19 cellular contexts compared by ENCODE assay signal in the genomic region with DNA sequence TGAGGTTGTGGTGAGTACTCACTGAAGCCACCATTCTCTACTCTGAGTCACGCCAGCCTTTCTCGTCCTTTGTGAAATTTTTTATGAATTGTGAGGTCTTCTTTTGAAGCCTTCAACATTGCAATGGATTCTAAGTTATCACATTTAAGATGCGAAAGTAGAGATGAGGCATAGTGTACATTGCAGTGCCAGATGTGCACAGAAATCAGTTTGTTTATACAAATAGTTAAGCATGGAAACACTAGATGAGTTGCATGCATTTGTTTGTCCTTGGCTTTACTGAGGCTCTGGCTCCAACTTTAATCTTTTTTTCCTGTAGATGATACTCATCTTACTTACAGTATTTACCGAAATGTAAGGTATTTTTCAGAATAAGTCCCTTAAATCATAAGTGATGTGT.
DNase-seq lines count a peak whose midpoint lies in the region; ATAC-seq and TF ChIP-seq lines count a peak whose summit lies in the region.
"Had no signal": no experiment of that assay in that cellular context is flagged by ENCODE, and none has a peak within 500 bp of the region (broad histone marks: within the 10 kb centered on the region; RNA-seq: fewer than 3 reads in every experiment).

No MANE protein-coding gene starts in this region.

- H3K27ac ChIP-seq in IMR-90 (ENCODE audit: insufficient read depth, low read length) (no peak overlapping the region), mesenchymal stem cell (ENCODE audit: low read length, poor library complexity, severe bottlenecking) (no peak overlapping the region)
- H3K27ac ChIP-seq: HL-60 had no signal

- no peak overlapping the region for H3K4me3 Mint-ChIP-seq in T-cell
- H3K4me3 Mint-ChIP-seq: CD4-positive, CD25-positive, alpha-beta regulatory T cell; CD8-positive, alpha-beta memory T cell; H9; IgD-negative memory B cell had no signal

- H3K23ac ChIP-seq in IMR-90 (ENCODE audit: low read depth, low read length) (no peak overlapping the region), mesenchymal stem cell (ENCODE audit: low read length in 2 of 2) (no peak overlapping the region)

- no peak for TF ChIP-seq POLR2A in IMR-90 (IDR thresholded peaks at IDR 0.05; ENCODE audit: low read depth, low read length)

- intact Hi-C loops in IMR-90 (cut with micrococcal nuclease): no loop called here

- no peak overlapping the region for H3K18ac ChIP-seq in IMR-90 (ENCODE audit: low read depth, low read length)
- no peak overlapping the region for H3K18ac ChIP-seq in mesenchymal stem cell (ENCODE audit: low read depth in 1 of 2, low read length in 2 of 2)

- H3K4me1 Mint-ChIP-seq in T-cell: peaks cover 0 to 2% (median 0%) of the 10 kb centered on the region in 3 donors
- H3K4me1 Mint-ChIP-seq: CD8-positive, alpha-beta memory T cell; H9; IgD-negative memory B cell had no signal

- no peaks in the 10 kb centered on the region for H3K27me3 ChIP-seq in IMR-90 (ENCODE audit: control insufficient read depth, insufficient read depth, low read length)
- no peaks in the 10 kb centered on the region for H3K27me3 ChIP-seq in mesenchymal stem cell (ENCODE audit: control insufficient read depth in 1 of 2, insufficient read depth in 1 of 2, low read length in 2 of 2)
- H3K27me3 ChIP-seq: BE2C had no signal

- no peak overlapping the region for H2BK5ac ChIP-seq in IMR-90 (ENCODE audit: low read depth, low read length, poor library complexity, severe bottlenecking)
- no peak overlapping the region for H2BK5ac ChIP-seq in mesenchymal stem cell (ENCODE audit: low read depth, low read length, poor library complexity, severe bottlenecking)

- H2AK5ac ChIP-seq in IMR-90 (ENCODE audit: low read depth, low read length): no peak overlapping the region
- no peak overlapping the region for H2AK5ac ChIP-seq in mesenchymal stem cell (ENCODE audit: low read length, severe bottlenecking)

- no TSS peak for BruUV-seq in IMR-90 (replicated peaks; lab: Mats Ljungman, UMichigan)

- no peaks in the 10 kb centered on the region for H4K20me1 ChIP-seq in IMR-90 (ENCODE audit: insufficient read depth, low read length)

- H2BK15ac ChIP-seq in IMR-90 (ENCODE audit: low read depth, low read length): no peak overlapping the region
- no peak overlapping the region for H2BK15ac ChIP-seq in mesenchymal stem cell (ENCODE audit: low read depth, poor library complexity, severe bottlenecking)

- POLR2A ChIA-PET in IMR-90 (lab: Charles Lee; ENCODE audit: unreplicated experiment) (no interaction called here), T-cell (lab: Charles Lee) (no interaction called here)

- ATAC-seq in IMR-90 (ENCODE audit: low read depth) (peak; percentile 72), T-cell (replicated peaks in 1 of 4) (no peak)

- H3K4me1 ChIP-seq in IMR-90 (ENCODE audit: control insufficient read depth, insufficient read depth, low read length): no peaks in the 10 kb centered on the region
- H3K4me1 ChIP-seq in mesenchymal stem cell (ENCODE audit: control insufficient read depth, insufficient read depth, low read depth, low read length): no peaks in the 10 kb centered on the region
- H3K4me1 ChIP-seq: BE2C, Caco-2 had no signal

- dilution Hi-C loops in IMR-90 (cut with HindIII; ENCODE audit: low sequenced_read_pairs, unreplicated experiment): no loop called here

- WGBS in IMR-90 (ENCODE audit: extremely low coverage in 2 of 2, insufficient read length in 1 of 2), 2 experiments: 86% methylated on average over 1 of the region's 4 CpGs; no CpG with 5 or more reads in 1 of the 2 experiments
- 88% methylated on average over 3 of the region's 4 CpGs for WGBS in mesenchymal stem cell

- H3K9me1 ChIP-seq in IMR-90 (ENCODE audit: insufficient read depth, low read length): no peaks in the 10 kb centered on the region

- peaks cover 3 to 4% (median 3%) of the 10 kb centered on the region in 3 donors for H3K9me3 Mint-ChIP-seq in T-cell
- H3K9me3 Mint-ChIP-seq: H9 had no signal

- H3K27ac Mint-ChIP-seq in T-cell: no peak overlapping the region
- H3K27ac Mint-ChIP-seq: CD4-positive, CD25-positive, alpha-beta regulatory T cell; CD8-positive, alpha-beta memory T cell; H9; IgD-negative memory B cell had no signal

- no peak overlapping the region for H4K5ac ChIP-seq in IMR-90 (ENCODE audit: low read depth, low read length)

- TF ChIP-seq CTCF in AG09319 (IDR thresholded peaks at IDR 0.05; ENCODE audit: low read depth, low read length): no peak
- no peak for TF ChIP-seq CTCF in IMR-90 (conservative IDR thresholded peaks at IDR 0.05; ENCODE audit: low read depth, low read length)

- CTCF ChIA-PET in IMR-90 (lab: Yijun Ruan, JAX): no interaction called here
- CTCF ChIA-PET in T-cell (lab: Charles Lee): no interaction called here

- no peaks in the 10 kb centered on the region for H3K27me3 Mint-ChIP-seq in T-cell
- H3K27me3 Mint-ChIP-seq: CD4-positive, CD25-positive, alpha-beta regulatory T cell; CD8-positive, alpha-beta memory T cell; IgD-negative memory B cell had no signal

- H3K4me2 ChIP-seq in IMR-90 (ENCODE audit: low read depth, low read length): no peak overlapping the region
- no peak overlapping the region for H3K4me2 ChIP-seq in mesenchymal stem cell (ENCODE audit: low read length, poor library complexity, severe bottlenecking)

- H3K9me3 ChIP-seq in IMR-90 (ENCODE audit: control insufficient read depth, insufficient read depth, low read length) (no peaks in the 10 kb centered on the region), mesenchymal stem cell (ENCODE audit: control insufficient read depth, low read length) (no peaks in the 10 kb centered on the region)
- H3K9me3 ChIP-seq: BE2C, Caco-2 had no signal

- H3K36me3 Mint-ChIP-seq in T-cell: no peaks in the 10 kb centered on the region
- H3K36me3 Mint-ChIP-seq: CD4-positive, CD25-positive, alpha-beta regulatory T cell had no signal

- H2AK9ac ChIP-seq in IMR-90 (replicated peaks; ENCODE audit: low read depth, low read length, poor library complexity): no peak overlapping the region

- peak; percentile 31 for DNase-seq in AG09319 (ENCODE audit: extremely low read depth, low read depth)
- peak; percentile 53 for DNase-seq in IMR-90
- DNase-seq in fibroblast of gingiva (ENCODE audit: low read depth): peak; percentile 75
- peak; percentile 5 for DNase-seq in mesenchymal stem cell
- DNase-seq in T-cell: no peak
- DNase-seq in COLO668 (lab: John Stamatoyannopoulos, UW; ENCODE audit: unreplicated experiment): no peak
- no peak for DNase-seq in middle frontal gyrus (ENCODE audit: extremely low spot score, low spot score)
- DNase-seq: 8988T; BE2C; C1 segment of cervical spinal cord; Caco-2; CD4-positive, CD25-positive, alpha-beta regulatory T cell; CD8-positive, alpha-beta memory T cell; GDM1; GOT3; H9; KBM-7 had no signal

- in situ Hi-C loops in IMR-90 (cut with MboI; ENCODE audit: low sequenced_read_pairs): no loop called here

- TF ChIP-seq RAD21 in IMR-90 (IDR thresholded peaks at IDR 0.05; ENCODE audit: low read length): no peak

- H3K14ac ChIP-seq in IMR-90 (replicated peaks; ENCODE audit: low read depth, low read length) (no peak overlapping the region), mesenchymal stem cell (ENCODE audit: low read length in 2 of 2) (no peak overlapping the region)

- H3K4ac ChIP-seq in IMR-90 (ENCODE audit: low read depth, low read length): no peak overlapping the region
- H3K4ac ChIP-seq in mesenchymal stem cell (ENCODE audit: low read depth in 1 of 2, low read length in 2 of 2): no peak overlapping the region

- no peak overlapping the region for H2BK20ac ChIP-seq in IMR-90 (ENCODE audit: low read depth, low read length)

- H2BK120ac ChIP-seq in IMR-90 (ENCODE audit: low read depth, low read length): no peak overlapping the region
- H2BK120ac ChIP-seq in mesenchymal stem cell (ENCODE audit: low read depth, low read length): no peak overlapping the region

- H3K36me3 ChIP-seq in IMR-90 (ENCODE audit: control insufficient read depth, insufficient read depth, low read length): no peaks in the 10 kb centered on the region
- no peaks in the 10 kb centered on the region for H3K36me3 ChIP-seq in mesenchymal stem cell (ENCODE audit: control insufficient read depth in 1 of 2, insufficient read depth in 2 of 2, low read depth in 1 of 2, low read length in 2 of 2)
- H3K36me3 ChIP-seq: BE2C had no signal

- H3K9ac ChIP-seq in IMR-90 (ENCODE audit: low read depth, low read length) (no peak overlapping the region), mesenchymal stem cell (ENCODE audit: low read length) (no peak overlapping the region)

- H2AFZ ChIP-seq in IMR-90 (replicated peaks; ENCODE audit: low read length, poor library complexity): no peak overlapping the region
- H2AFZ ChIP-seq in mesenchymal stem cell (ENCODE audit: low read depth, low read length): no peak overlapping the region

- H4K91ac ChIP-seq in IMR-90 (ENCODE audit: insufficient read depth, low read depth, low read length) (no peak overlapping the region), mesenchymal stem cell (ENCODE audit: low read length) (no peak overlapping the region)

- no peak overlapping the region for H4K8ac ChIP-seq in IMR-90 (ENCODE audit: low read depth in 2 of 2, low read length in 2 of 2)
- H4K8ac ChIP-seq in mesenchymal stem cell (ENCODE audit: low read length): no peak overlapping the region

- H3K56ac ChIP-seq in IMR-90 (ENCODE audit: extremely low read depth, insufficient read depth, low read length): no peak overlapping the region

- H3K79me1 ChIP-seq in IMR-90 (ENCODE audit: low read depth in 1 of 2, low read length in 2 of 2): no peaks in the 10 kb centered on the region
- no peaks in the 10 kb centered on the region for H3K79me1 ChIP-seq in mesenchymal stem cell (replicated peaks; ENCODE audit: low read length, poor library complexity, severe bottlenecking)

- H3K4me3 ChIP-seq in IMR-90 (ENCODE audit: insufficient read depth, low read depth, low read length) (no peak overlapping the region), mesenchymal stem cell (ENCODE audit: insufficient read depth in 1 of 2, low read depth in 1 of 2, low read length in 2 of 2) (no peak overlapping the region)

- no peak overlapping the region for H2BK12ac ChIP-seq in mesenchymal stem cell (ENCODE audit: low read length in 2 of 2)

TF ChIP-seq in IMR-90, 13 proteins besides CTCF, POLR2A, EP300 and RAD21:
- no peak for TF ChIP-seq MXI1 (IDR thresholded peaks at IDR 0.05; ENCODE audit: borderline replicate concordance, low read depth, low read length)
- TF ChIP-seq USF2 (IDR thresholded peaks at IDR 0.05; ENCODE audit: low read depth, low read length): no peak
- no peak for TF ChIP-seq SMC3 (IDR thresholded peaks at IDR 0.05; ENCODE audit: low read depth, low read length)

Comparison
In these comparisons a context has a peak if more than half of its experiments do, and no peak if none do; other contexts are left out.
1. DNase-seq: peak in AG09319 (single experiment), IMR-90 (single experiment), fibroblast of gingiva (single experiment) and mesenchymal stem cell (single experiment); none in T-cell (0 of 34), COLO668 (single experiment) and middle frontal gyrus (single experiment).